In genomic region chr17:21500064-21500463, GRCh38 we compare ENCODE assay signal across 24 cellular contexts.
"Had no signal": no experiment of that assay in that cellular context is flagged by ENCODE, and none has a peak within 500 bp of the region (broad histone marks: within the 10 kb centered on the region; RNA-seq: fewer than 3 reads in every experiment).

No MANE protein-coding gene starts in this region.

- H3K27ac ChIP-seq: prostate gland, right atrium auricular region, suprapubic skin, transverse colon, upper lobe of right lung, uterus had no signal

- H3K4me2 ChIP-seq: smooth muscle cell had no signal

- H3K36me3 Mint-ChIP-seq: naive thymus-derived CD4-positive, alpha-beta T cell had no signal

- ATAC-seq: effector memory CD8-positive, alpha-beta T cell; left lobe of liver; naive thymus-derived CD4-positive, alpha-beta T cell; sciatic nerve; stimulated activated naive CD8-positive, alpha-beta T cell treated with anti-CD3 and anti-CD28 coated beads, Interleukin-15, amount 100 ng/mL, for 72 hours; upper lobe of right lung had no signal

- H3K36me3 ChIP-seq: prostate gland, right atrium auricular region, suprapubic skin, transverse colon, upper lobe of right lung, uterus had no signal

- H3K27me3 ChIP-seq: right atrium auricular region, transverse colon, uterus had no signal

- H3K4me1 Mint-ChIP-seq: naive thymus-derived CD4-positive, alpha-beta T cell; nephron; stimulated activated naive CD8-positive, alpha-beta T cell treated with anti-CD3 and anti-CD28 coated beads, Interleukin-15, amount 100 ng/mL, for 72 hours had no signal

- H3K27ac Mint-ChIP-seq: dendritic cell treated with granulocyte-macrophage colony-stimulating factor and Interleukin-4, amounts not matched to agents 40 ng/mL and 50 ng/mL, for 4 days; effector memory CD8-positive, alpha-beta T cell; naive thymus-derived CD4-positive, alpha-beta T cell; nephron; stimulated activated naive CD8-positive, alpha-beta T cell treated with anti-CD3 and anti-CD28 coated beads, Interleukin-15, amount 100 ng/mL, for 72 hours had no signal

- H3K4me3 Mint-ChIP-seq: dendritic cell treated with granulocyte-macrophage colony-stimulating factor and Interleukin-4, amounts not matched to agents 40 ng/mL and 50 ng/mL, for 4 days; effector memory CD8-positive, alpha-beta T cell; naive thymus-derived CD4-positive, alpha-beta T cell; nephron; stimulated activated naive CD8-positive, alpha-beta T cell treated with anti-CD3 and anti-CD28 coated beads, Interleukin-15, amount 100 ng/mL, for 72 hours had no signal

- H3K9me3 ChIP-seq: prostate gland, right atrium auricular region, suprapubic skin, transverse colon, upper lobe of right lung, uterus had no signal

- DNase-seq: effector memory CD8-positive, alpha-beta T cell; hypothalamus; kidney; mesenchymal stem cell; midbrain; naive thymus-derived CD4-positive, alpha-beta T cell; nucleus accumbens; stimulated activated CD4-positive, alpha-beta T cell treated with anti-CD3 and anti-CD28 coated beads, Interleukin-12 subunit alpha, Interleukin-12 subunit beta, amount 100 ng/mL, for 4 hours; stimulated activated CD4-positive, alpha-beta T cell treated with anti-CD3 and anti-CD28 coated beads, Interleukin-1b, Interleukin-23, amount 100 ng/mL, for 48 hours; stimulated activated CD4-positive, alpha-beta T cell treated with anti-CD3 and anti-CD28 coated beads, Interleukin-4, amount 100 ng/mL, for 1 hour; stimulated activated CD8-positive, alpha-beta memory T cell treated with anti-CD3 and anti-CD28 coated beads, Interleukin-4, amount 100 ng/mL, for 48 hours; stimulated activated naive CD4-positive, alpha-beta T cell; stimulated activated naive CD8-positive, alpha-beta T cell treated with anti-CD3 and anti-CD28 coated beads, Interleukin-15, amount 100 ng/mL, for 72 hours; transverse colon; upper lobe of right lung; uterus had no signal

- H3K4me1 ChIP-seq: prostate gland, right atrium auricular region, suprapubic skin, transverse colon, upper lobe of right lung, uterus had no signal

- H3K9me3 Mint-ChIP-seq: dendritic cell treated with granulocyte-macrophage colony-stimulating factor and Interleukin-4, amounts not matched to agents 40 ng/mL and 50 ng/mL, for 4 days; effector memory CD8-positive, alpha-beta T cell; naive thymus-derived CD4-positive, alpha-beta T cell; nephron; stimulated activated naive CD8-positive, alpha-beta T cell treated with anti-CD3 and anti-CD28 coated beads, Interleukin-15, amount 100 ng/mL, for 72 hours had no signal

- H3K4me3 ChIP-seq: prostate gland, right atrium auricular region, smooth muscle cell, suprapubic skin, transverse colon, upper lobe of right lung, uterus had no signal
